1 cellular context compared by ENCODE assay signal in the genomic region with DNA sequence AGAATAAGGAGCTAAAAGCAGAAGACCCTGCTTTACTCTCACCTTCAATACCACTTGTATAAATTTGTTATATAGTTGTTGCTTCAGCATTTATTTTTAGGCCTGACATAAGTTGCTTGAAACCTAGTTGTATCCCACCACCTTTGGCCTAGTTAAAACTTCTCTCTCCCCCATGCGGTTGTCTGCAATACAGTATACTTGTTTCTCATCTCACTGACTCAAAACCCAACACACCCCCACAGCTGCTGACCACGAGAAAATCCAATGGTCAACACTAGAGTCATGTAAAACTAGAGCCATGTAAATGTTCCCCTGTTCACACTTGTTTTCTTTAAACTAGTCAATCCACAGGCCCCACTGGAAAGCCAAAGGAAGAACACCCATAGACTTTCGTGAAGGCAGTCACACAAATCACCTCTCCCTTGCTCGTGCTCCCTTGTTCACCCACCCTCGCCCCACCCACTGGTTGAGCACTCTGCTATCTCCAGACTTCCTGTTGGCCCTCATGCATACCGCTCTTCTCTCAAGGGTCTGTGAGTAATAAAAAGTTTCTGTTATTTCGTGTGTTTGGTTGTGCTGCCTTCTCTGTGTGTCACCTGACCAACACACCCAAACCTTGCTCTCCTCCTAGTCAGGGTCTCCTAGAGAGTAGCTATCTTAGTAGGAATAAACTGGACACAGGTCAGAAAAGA.
TF ChIP-seq lines count a peak whose summit lies in the region.

No MANE protein-coding gene starts in this region.

TF ChIP-seq in K562, 482 proteins besides CTCF, POLR2A, EP300 and RAD21:
- TF ChIP-seq ZNF79 (CRISPR knock-in tag; IDR thresholded peaks at IDR 0.05; ENCODE audit: low read depth) (no peak), NFATC3 (IDR thresholded peaks at IDR 0.05) (no peak), FOXA1 (IDR thresholded peaks at IDR 0.05; ENCODE audit: borderline replicate concordance) (no peak), DIDO1 (tag; IDR thresholded peaks at IDR 0.05; ENCODE audit: low read depth) (no peak), ZFPM2 (CRISPR knock-in tag; IDR thresholded peaks at IDR 0.05) (no peak), DDX20 (tag; IDR thresholded peaks at IDR 0.05; ENCODE audit: low read depth) (no peak), PRPF4 (IDR thresholded peaks at IDR 0.05; ENCODE audit: insufficient read depth, low read depth, low read length, poor library complexity, severe bottlenecking) (no peak), XRCC5 (IDR thresholded peaks at IDR 0.05; ENCODE audit: low read depth, low read length) (no peak), KLF10 (CRISPR knock-in tag; IDR thresholded peaks at IDR 0.05) (no peak), EGR1 (conservative IDR thresholded peaks at IDR 0.05) (no peak)
- TF ChIP-seq, protein P1, sequence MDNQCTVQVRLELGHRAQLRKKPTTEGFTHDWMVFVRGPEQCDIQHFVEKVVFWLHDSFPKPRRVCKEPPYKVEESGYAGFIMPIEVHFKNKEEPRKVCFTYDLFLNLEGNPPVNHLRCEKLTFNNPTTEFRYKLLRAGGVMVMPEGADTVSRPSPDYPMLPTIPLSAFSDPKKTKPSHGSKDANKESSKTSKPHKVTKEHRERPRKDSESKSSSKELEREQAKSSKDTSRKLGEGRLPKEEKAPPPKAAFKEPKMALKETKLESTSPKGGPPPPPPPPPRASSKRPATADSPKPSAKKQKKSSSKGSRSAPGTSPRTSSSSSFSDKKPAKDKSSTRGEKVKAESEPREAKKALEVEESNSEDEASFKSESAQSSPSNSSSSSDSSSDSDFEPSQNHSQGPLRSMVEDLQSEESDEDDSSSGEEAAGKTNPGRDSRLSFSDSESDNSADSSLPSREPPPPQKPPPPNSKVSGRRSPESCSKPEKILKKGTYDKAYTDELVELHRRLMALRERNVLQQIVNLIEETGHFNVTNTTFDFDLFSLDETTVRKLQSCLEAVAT (IDR thresholded peaks at IDR 0.05), result no peak
- TF ChIP-seq, protein P2, sequence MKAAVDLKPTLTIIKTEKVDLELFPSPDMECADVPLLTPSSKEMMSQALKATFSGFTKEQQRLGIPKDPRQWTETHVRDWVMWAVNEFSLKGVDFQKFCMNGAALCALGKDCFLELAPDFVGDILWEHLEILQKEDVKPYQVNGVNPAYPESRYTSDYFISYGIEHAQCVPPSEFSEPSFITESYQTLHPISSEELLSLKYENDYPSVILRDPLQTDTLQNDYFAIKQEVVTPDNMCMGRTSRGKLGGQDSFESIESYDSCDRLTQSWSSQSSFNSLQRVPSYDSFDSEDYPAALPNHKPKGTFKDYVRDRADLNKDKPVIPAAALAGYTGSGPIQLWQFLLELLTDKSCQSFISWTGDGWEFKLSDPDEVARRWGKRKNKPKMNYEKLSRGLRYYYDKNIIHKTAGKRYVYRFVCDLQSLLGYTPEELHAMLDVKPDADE (conservative IDR thresholded peaks at IDR 0.05; ENCODE audit: control insufficient read depth, low read depth, low read length), result no peak
- TF ChIP-seq, protein P3, sequence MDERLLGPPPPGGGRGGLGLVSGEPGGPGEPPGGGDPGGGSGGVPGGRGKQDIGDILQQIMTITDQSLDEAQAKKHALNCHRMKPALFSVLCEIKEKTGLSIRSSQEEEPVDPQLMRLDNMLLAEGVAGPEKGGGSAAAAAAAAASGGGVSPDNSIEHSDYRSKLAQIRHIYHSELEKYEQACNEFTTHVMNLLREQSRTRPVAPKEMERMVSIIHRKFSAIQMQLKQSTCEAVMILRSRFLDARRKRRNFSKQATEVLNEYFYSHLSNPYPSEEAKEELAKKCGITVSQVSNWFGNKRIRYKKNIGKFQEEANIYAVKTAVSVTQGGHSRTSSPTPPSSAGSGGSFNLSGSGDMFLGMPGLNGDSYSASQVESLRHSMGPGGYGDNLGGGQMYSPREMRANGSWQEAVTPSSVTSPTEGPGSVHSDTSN (CRISPR knock-in tag; IDR thresholded peaks at IDR 0.05; ENCODE audit: low read depth), result no peak
- TF ChIP-seq, protein P3 (tag; conservative IDR thresholded peaks at IDR 0.05; ENCODE audit: low read depth), result no peak
- TF ChIP-seq, protein P4, sequence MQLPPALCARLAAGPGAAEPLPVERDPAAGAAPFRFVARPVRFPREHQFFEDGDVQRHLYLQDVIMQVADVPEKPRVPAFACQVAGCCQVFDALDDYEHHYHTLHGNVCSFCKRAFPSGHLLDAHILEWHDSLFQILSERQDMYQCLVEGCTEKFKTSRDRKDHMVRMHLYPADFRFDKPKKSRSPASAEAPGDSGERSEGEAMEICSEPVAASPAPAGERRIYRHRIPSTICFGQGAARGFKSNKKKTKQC (CRISPR knock-in tag; IDR thresholded peaks at IDR 0.05), result no peak
- TF ChIP-seq, protein P5, sequence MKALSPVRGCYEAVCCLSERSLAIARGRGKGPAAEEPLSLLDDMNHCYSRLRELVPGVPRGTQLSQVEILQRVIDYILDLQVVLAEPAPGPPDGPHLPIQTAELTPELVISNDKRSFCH (CRISPR knock-in tag; IDR thresholded peaks at IDR 0.05), result no peak
- TF ChIP-seq, protein P5 (tag; IDR thresholded peaks at IDR 0.05), result no peak
- TF ChIP-seq, protein P6, sequence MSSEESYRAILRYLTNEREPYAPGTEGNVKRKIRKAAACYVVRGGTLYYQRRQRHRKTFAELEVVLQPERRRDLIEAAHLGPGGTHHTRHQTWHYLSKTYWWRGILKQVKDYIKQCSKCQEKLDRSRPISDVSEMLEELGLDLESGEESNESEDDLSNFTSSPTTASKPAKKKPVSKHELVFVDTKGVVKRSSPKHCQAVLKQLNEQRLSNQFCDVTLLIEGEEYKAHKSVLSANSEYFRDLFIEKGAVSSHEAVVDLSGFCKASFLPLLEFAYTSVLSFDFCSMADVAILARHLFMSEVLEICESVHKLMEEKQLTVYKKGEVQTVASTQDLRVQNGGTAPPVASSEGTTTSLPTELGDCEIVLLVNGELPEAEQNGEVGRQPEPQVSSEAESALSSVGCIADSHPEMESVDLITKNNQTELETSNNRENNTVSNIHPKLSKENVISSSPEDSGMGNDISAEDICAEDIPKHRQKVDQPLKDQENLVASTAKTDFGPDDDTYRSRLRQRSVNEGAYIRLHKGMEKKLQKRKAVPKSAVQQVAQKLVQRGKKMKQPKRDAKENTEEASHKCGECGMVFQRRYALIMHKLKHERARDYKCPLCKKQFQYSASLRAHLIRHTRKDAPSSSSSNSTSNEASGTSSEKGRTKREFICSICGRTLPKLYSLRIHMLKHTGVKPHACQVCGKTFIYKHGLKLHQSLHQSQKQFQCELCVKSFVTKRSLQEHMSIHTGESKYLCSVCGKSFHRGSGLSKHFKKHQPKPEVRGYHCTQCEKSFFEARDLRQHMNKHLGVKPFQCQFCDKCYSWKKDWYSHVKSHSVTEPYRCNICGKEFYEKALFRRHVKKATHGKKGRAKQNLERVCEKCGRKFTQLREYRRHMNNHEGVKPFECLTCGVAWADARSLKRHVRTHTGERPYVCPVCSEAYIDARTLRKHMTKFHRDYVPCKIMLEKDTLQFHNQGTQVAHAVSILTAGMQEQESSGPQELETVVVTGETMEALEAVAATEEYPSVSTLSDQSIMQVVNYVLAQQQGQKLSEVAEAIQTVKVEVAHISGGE (CRISPR knock-in tag; IDR thresholded peaks at IDR 0.05), result no peak
- TF ChIP-seq, protein P7, sequence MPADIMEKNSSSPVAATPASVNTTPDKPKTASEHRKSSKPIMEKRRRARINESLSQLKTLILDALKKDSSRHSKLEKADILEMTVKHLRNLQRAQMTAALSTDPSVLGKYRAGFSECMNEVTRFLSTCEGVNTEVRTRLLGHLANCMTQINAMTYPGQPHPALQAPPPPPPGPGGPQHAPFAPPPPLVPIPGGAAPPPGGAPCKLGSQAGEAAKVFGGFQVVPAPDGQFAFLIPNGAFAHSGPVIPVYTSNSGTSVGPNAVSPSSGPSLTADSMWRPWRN (IDR thresholded peaks at IDR 0.05; ENCODE audit: low read depth), result no peak
